ENCODE assay signal across 8 cellular contexts in the genomic region with DNA sequence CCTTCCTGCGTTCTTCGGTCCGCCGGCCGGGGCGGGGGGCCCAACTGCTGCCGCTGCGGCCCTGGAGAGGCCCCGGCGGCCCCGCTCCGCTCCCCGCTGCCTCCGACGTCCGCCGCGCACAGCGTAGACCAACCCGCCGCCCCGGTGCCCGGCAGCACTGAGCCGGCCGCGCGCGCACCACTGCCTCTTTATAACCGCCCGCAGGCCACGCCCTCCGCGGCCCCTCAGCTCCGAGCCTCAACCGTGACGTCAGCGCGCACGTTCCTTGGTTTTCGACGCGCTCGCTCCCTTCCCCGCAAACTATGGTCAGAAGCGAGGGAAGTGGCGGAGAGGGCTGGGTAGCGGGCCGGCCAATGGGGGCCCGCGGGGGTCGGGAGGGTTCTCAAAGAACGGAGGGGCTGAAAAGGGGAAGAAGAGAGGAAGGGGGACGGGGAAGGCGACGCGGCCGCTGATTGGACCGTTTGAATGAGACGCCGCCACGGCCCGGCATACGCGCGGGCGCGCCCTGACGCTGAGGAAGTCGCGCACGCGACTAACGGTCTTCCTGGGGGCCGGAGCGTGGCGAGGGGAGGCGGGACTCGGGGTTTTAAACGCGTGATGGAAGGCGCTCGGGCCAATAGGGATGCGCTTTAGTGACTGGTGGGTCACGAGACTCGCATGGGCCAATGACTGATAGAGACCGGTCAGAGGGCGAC. TPM values are rescaled to one million over a fixed set of nuclear protein-coding genes. Genes with fewer than 3 reads are reported as not detected.
DNase-seq lines count a peak whose midpoint lies in the region; FAIRE-seq and TF ChIP-seq lines count a peak whose summit lies in the region.

A gene (minus strand): TSS at position 164 of the 695 bp plus-strand sequence. CDS start 199 bp downstream, outside the sequence.

- H3K4me1 ChIP-seq in neutrophil (ENCODE audit: control insufficient read depth in 1 of 2, insufficient read depth in 1 of 2, low read depth in 1 of 2, low read length in 1 of 2): peaks cover 25 to 26% of the 10 kb centered on the region in 2 experiments

- peak; percentile 99 for DNase-seq in GM03348 (ENCODE audit: low spot score)
- peak; percentile 99 for DNase-seq in HFF-Myc (ENCODE audit: extremely low read depth, low read depth)
- DNase-seq in NAMALWA (ENCODE audit: low spot score): peak; percentile 99
- peak; percentile 97 for DNase-seq in SK-N-DZ (ENCODE audit: low spot score)
- DNase-seq in activated naive CD4-positive, alpha-beta T cell treated with anti-CD3 and anti-CD28 coated beads for 36 hours: peak; percentile 98
- DNase-seq in frontal cortex (ENCODE audit: low spot score in 2 of 2): peak; percentile 99
- peak; percentile 99 for DNase-seq in superior temporal gyrus (ENCODE audit: extremely low spot score)

- no peaks in the 10 kb centered on the region for H3K27me3 ChIP-seq in neutrophil

- H3K36me3 ChIP-seq in neutrophil: peaks cover 15% of the 10 kb centered on the region

- H3K9me3 ChIP-seq in neutrophil: no peaks in the 10 kb centered on the region

- H3K27ac Mint-ChIP-seq in activated naive CD4-positive, alpha-beta T cell treated with anti-CD3 and anti-CD28 coated beads for 36 hours: peak within 1 kb of the TSS; percentile 96

- no peaks in the 10 kb centered on the region for H3K27me3 Mint-ChIP-seq in activated naive CD4-positive, alpha-beta T cell treated with anti-CD3 and anti-CD28 coated beads for 36 hours (ENCODE audit: low read depth)

- H3K4me3 ChIP-seq in HFF-Myc (replicated peaks; ENCODE audit: low read depth, low read length) (peak within 1 kb of the TSS; percentile 90), neutrophil (ENCODE audit: low read depth in 1 of 2, low read length in 1 of 2) (peak within 1 kb of the TSS; percentile 76 to 89)

- FAIRE-seq in frontal cortex (lab: Jason Lieb, UNC): peak; percentile 33

- intact Hi-C loops in activated naive CD4-positive, alpha-beta T cell treated with anti-CD3 and anti-CD28 coated beads for 36 hours (cut with micrococcal nuclease): loop anchor here (1.0 to 5.0 kb wide), 11 partner anchors 22 to 1270 kb away; a partner anchor contains a TSS

- peaks cover 27% of the 10 kb centered on the region for H3K4me1 Mint-ChIP-seq in activated naive CD4-positive, alpha-beta T cell treated with anti-CD3 and anti-CD28 coated beads for 36 hours (ENCODE audit: low read depth)

- no peak for TF ChIP-seq CTCF in HFF-Myc (IDR thresholded peaks at IDR 0.05; ENCODE audit: low read depth, low read length, missing control alignments)
- peak; percentile 45 for TF ChIP-seq CTCF in neutrophil (IDR thresholded peaks at IDR 0.05)

- peaks cover 4% of the 10 kb centered on the region for H3K9me3 Mint-ChIP-seq in activated naive CD4-positive, alpha-beta T cell treated with anti-CD3 and anti-CD28 coated beads for 36 hours

- peaks cover 39% of the 10 kb centered on the region for H3K36me3 Mint-ChIP-seq in activated naive CD4-positive, alpha-beta T cell treated with anti-CD3 and anti-CD28 coated beads for 36 hours (ENCODE audit: low read depth)

- peak within 1 kb of the TSS; percentile 93 for H3K4me3 Mint-ChIP-seq in activated naive CD4-positive, alpha-beta T cell treated with anti-CD3 and anti-CD28 coated beads for 36 hours

- peak within 1 kb of the TSS; percentile 100 for H3K27ac ChIP-seq in neutrophil

- CTCF ChIA-PET in activated naive CD4-positive, alpha-beta T cell treated with anti-CD3 and anti-CD28 coated beads for 36 hours (lab: Charles Lee): interaction anchor here (0.6 to 1.0 kb wide), 2 partner anchors 59 to 116 kb away, joined by 3 to 5 read pairs; no protein-coding TSS in a partner anchor

RNA-seq across cellular contexts. Expression of the gene that starts here (rescaled TPM):
- 250 and 342 TPM in 2 replicates for polyA plus RNA-seq in SK-N-DZ (2014; cell fraction: cytosol; rRNA removed)
- 105 and 147 TPM in 2 replicates for polyA plus RNA-seq in SK-N-DZ (2014; cell fraction: nucleus; rRNA removed)
- 100 to 1,000 TPM; 294 to 307 TPM for total RNA-seq in activated naive CD4-positive, alpha-beta T cell treated with anti-CD3 and anti-CD28 coated beads for 36 hours
- total RNA-seq in frontal cortex: 28.9 TPM

Comparison
In these comparisons a context has a peak if more than half of its experiments do, and no peak if none do; other contexts are left out.
1. Peak in every context shown above with its lines: DNase-seq, H3K4me3 ChIP-seq and H3K27ac ChIP-seq.